In genomic region chr5:112973904-112974303, GRCh38 we compare ENCODE assay signal across 1 cellular context.
TF ChIP-seq lines count a peak whose summit lies in the region.

No MANE protein-coding gene starts in this region.

TF ChIP-seq in K562, 482 proteins besides CTCF, POLR2A, EP300 and RAD21 (continues in another document):
- TF ChIP-seq PKNOX1 (IDR thresholded peaks at IDR 0.05): peak; percentile 41; the same call in 1 of the 2 replicates
- peak; percentile 55; the same call in 1 of the 2 replicates for TF ChIP-seq JUND (IDR thresholded peaks at IDR 0.05; ENCODE audit: borderline replicate concordance, low read depth, low read length)
- TF ChIP-seq JUND (tag; IDR thresholded peaks at IDR 0.05; ENCODE audit: borderline replicate concordance, low read depth, low read length): peak; percentile 73; the same call in 2 of the 3 replicates
- TF ChIP-seq MTA2 (IDR thresholded peaks at IDR 0.05; ENCODE audit: low read depth): peak; percentile 74
- peak; percentile 77 for TF ChIP-seq ZFX (CRISPR knock-in tag; IDR thresholded peaks at IDR 0.05)
- no peak for TF ChIP-seq RBM14 (IDR thresholded peaks at IDR 0.05; ENCODE audit: borderline replicate concordance, insufficient read depth, low read depth, low read length)
- TF ChIP-seq ZBTB11 (CRISPR knock-in tag; IDR thresholded peaks at IDR 0.05): peak in 1 of 3 experiments; percentile 36; a peak in 1 of 6 replicates
- peak; percentile 85 for TF ChIP-seq TAL1 (IDR thresholded peaks at IDR 0.05)
- 0 out of 2 replicates have a peak, but pooled peaks have one; percentile 16 for TF ChIP-seq CC2D1A (IDR thresholded peaks at IDR 0.05)
- TF ChIP-seq NBN (IDR thresholded peaks at IDR 0.05; ENCODE audit: low read depth): peak; percentile 56; the same call in 1 of the 2 replicates
- TF ChIP-seq DMBX1 (CRISPR knock-in tag; IDR thresholded peaks at IDR 0.05; ENCODE audit: borderline replicate concordance): 0 out of 2 replicates have a peak, but pooled peaks have one; percentile 58
- TF ChIP-seq TCF7 (IDR thresholded peaks at IDR 0.05; ENCODE audit: borderline replicate concordance): 0 out of 2 replicates have a peak, but pooled peaks have one; percentile 2
- peak in 1 of 2 experiments; percentile 43; a peak in 1 of 4 replicates for TF ChIP-seq MLLT1 (IDR thresholded peaks at IDR 0.05)
- TF ChIP-seq ARID1B (IDR thresholded peaks at IDR 0.05): peak; percentile 94
- TF ChIP-seq UBTF (IDR thresholded peaks at IDR 0.05; ENCODE audit: borderline replicate concordance in 1 of 2, low read depth in 2 of 2, low read length in 2 of 2): no peak
- TF ChIP-seq ZBTB12 (CRISPR knock-in tag; IDR thresholded peaks at IDR 0.05): no peak
- peak; percentile 72 for TF ChIP-seq ZNF316 (IDR thresholded peaks at IDR 0.05)
- TF ChIP-seq YY1 (IDR thresholded peaks at IDR 0.05; ENCODE audit: borderline replicate concordance in 1 of 3, control insufficient read depth in 1 of 3, extremely low read depth in 1 of 3, insufficient read depth in 3 of 3, insufficient read length in 1 of 3, insufficient replicate concordance in 2 of 3, low read depth in 1 of 3, low read length in 2 of 3): no peak
- TF ChIP-seq TRIM24 (IDR thresholded peaks at IDR 0.05): 0 out of 4 replicates have a peak, but pooled peaks have one; percentile 10 to 33
- TF ChIP-seq LEF1 (IDR thresholded peaks at IDR 0.05): peak; percentile 79; the same call in 1 of the 2 replicates
- 0 out of 2 replicates have a peak, but pooled peaks have one; percentile 42 for TF ChIP-seq ZNF766 (CRISPR knock-in tag; conservative IDR thresholded peaks at IDR 0.05)
- peak; percentile 91 for TF ChIP-seq CTBP1 (IDR thresholded peaks at IDR 0.05; ENCODE audit: borderline replicate concordance)
- no peak for TF ChIP-seq ZNF449 (CRISPR knock-in tag; IDR thresholded peaks at IDR 0.05)
- peak; percentile 94 for TF ChIP-seq TEAD4 (IDR thresholded peaks at IDR 0.05; ENCODE audit: low read length)
- no peak for TF ChIP-seq TEAD4 (CRISPR knock-in tag; IDR thresholded peaks at IDR 0.05; ENCODE audit: borderline replicate concordance)
- peak; percentile 73 for TF ChIP-seq CBFA2T2 (conservative IDR thresholded peaks at IDR 0.05)
- no peak for TF ChIP-seq ZNF696 (CRISPR knock-in tag; conservative IDR thresholded peaks at IDR 0.05)
- TF ChIP-seq SRF (CRISPR knock-in tag; IDR thresholded peaks at IDR 0.05): no peak
- peak; percentile 75 for TF ChIP-seq NCOR1 (IDR thresholded peaks at IDR 0.05)
- TF ChIP-seq STAT6 (CRISPR knock-in tag; IDR thresholded peaks at IDR 0.05): 0 out of 2 replicates have a peak, but pooled peaks have one; percentile 45
- peak; percentile 56; the same call in 1 of the 2 replicates for TF ChIP-seq ZNF592 (IDR thresholded peaks at IDR 0.05)
- TF ChIP-seq SMARCA4 (IDR thresholded peaks at IDR 0.05): peak; percentile 92
- TF ChIP-seq BHLHE40 (IDR thresholded peaks at IDR 0.05; ENCODE audit: low read length): peak; percentile 25; the same call in 1 of the 2 replicates
- TF ChIP-seq HDAC2 (IDR thresholded peaks at IDR 0.05): peak; percentile 85
- no peak for TF ChIP-seq MCM2 (IDR thresholded peaks at IDR 0.05; ENCODE audit: low read depth)
- TF ChIP-seq RAD51 (IDR thresholded peaks at IDR 0.05; ENCODE audit: borderline replicate concordance, low read depth): peak; percentile 40; the same call in 1 of the 2 replicates
- no peak for TF ChIP-seq NELFE (IDR thresholded peaks at IDR 0.05; ENCODE audit: insufficient read depth, insufficient read length)
- no peak for TF ChIP-seq MXI1 (IDR thresholded peaks at IDR 0.05; ENCODE audit: low read depth, low read length)
- TF ChIP-seq ZNF274 (IDR thresholded peaks at IDR 0.05; ENCODE audit: borderline replicate concordance, low read depth, low read length): no peak
- peak; percentile 86 for TF ChIP-seq CBFA2T3 (IDR thresholded peaks at IDR 0.05)
- peak; percentile 93 for TF ChIP-seq DPF2 (IDR thresholded peaks at IDR 0.05)
- peak; percentile 91 for TF ChIP-seq ZEB2 (IDR thresholded peaks at IDR 0.05)
- TF ChIP-seq RCOR1 (IDR thresholded peaks at IDR 0.05; ENCODE audit: borderline replicate concordance in 1 of 2, low read depth in 2 of 2, low read length in 2 of 2): peak; percentile 33 to 96; a peak in 3 of 4 replicates
- no peak for TF ChIP-seq PPARD (CRISPR knock-in tag; IDR thresholded peaks at IDR 0.05)
- TF ChIP-seq POLR2AphosphoS5 (IDR thresholded peaks at IDR 0.05; ENCODE audit: control insufficient read depth, insufficient read depth, low read depth, low read length): peak; percentile 52; the same call in 1 of the 2 replicates
- peak; percentile 44; the same call in 1 of the 2 replicates for TF ChIP-seq CXXC5 (CRISPR knock-in tag; IDR thresholded peaks at IDR 0.05)
- peak in 1 of 2 experiments; percentile 84; a peak in 2 of 4 replicates for TF ChIP-seq HDAC1 (IDR thresholded peaks at IDR 0.05)
- peak; percentile 40; the same call in 1 of the 2 replicates for TF ChIP-seq MAFF (IDR thresholded peaks at IDR 0.05; ENCODE audit: low read length)
